Comparison of ENCODE assay signal across 8 cellular contexts in the genomic region with DNA sequence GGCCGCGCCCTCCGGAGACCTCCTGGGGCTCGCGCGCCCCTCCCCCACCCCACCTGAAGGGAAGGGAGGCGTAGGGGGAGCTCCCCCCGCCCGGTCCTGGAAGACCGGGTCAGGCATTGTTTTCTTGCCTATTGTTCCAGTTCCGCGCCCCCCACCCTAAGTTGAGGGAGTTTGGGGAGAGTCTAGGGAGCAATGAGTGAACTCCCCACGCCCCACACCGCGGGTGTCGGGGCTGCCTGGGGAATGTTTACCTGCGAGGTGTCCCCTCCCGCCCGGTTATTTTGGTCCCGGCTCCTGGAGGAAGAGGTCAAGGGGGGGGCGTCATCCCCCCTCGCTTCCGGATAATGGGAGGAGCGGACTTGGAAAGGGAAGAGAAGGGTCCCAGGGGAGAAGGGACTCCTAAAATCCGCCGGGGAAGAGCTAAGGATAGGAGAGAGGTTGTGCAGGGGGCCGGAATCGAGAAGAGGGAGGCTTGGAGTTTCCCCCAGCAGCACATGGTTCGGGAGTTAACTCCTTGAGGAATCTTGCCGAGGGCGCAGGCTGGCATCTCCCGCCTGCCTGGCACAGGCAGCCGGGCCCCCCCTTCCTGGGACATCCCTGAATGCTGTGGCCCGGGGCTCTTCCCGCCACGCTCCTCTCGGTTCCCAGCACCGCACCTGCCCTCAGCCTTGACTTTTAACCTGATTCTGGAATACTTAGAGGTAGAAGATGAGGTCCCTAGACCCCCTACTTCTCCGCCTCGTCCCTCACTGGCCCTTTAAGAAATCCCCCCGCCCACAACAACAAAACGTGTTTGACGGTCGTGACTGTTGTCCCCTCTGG. TPM values are rescaled to one million over a fixed set of nuclear protein-coding genes. Genes with fewer than 3 reads are reported as not detected.
DNase-seq lines count a peak whose midpoint lies in the region; ATAC-seq and TF ChIP-seq lines count a peak whose summit lies in the region.

No MANE protein-coding gene starts in this region.

- H3K9me3 Mint-ChIP-seq in activated T-cell treated with anti-CD3 and anti-CD28 coated beads, Interleukin-2, amount 50 U/mL, for 72 hours = no peaks in the 10 kb centered on the region
- no peaks in the 10 kb centered on the region for H3K9me3 Mint-ChIP-seq in nephron progenitor cell

- H3K27me3 Mint-ChIP-seq in activated T-cell treated with anti-CD3 and anti-CD28 coated beads, Interleukin-2, amount 50 U/mL, for 72 hours (ENCODE audit: low read depth) = no peaks in the 10 kb centered on the region
- H3K27me3 Mint-ChIP-seq in nephron progenitor cell (ENCODE audit: low read depth, poor library complexity) = peaks cover 36% of the 10 kb centered on the region

- H3K36me3 ChIP-seq in vagina = peaks cover 0 to 10% of the 10 kb centered on the region in 2 donors

- H3K36me3 Mint-ChIP-seq in activated T-cell treated with anti-CD3 and anti-CD28 coated beads, Interleukin-2, amount 50 U/mL, for 72 hours (ENCODE audit: insufficient read depth in 2 of 2) = peaks cover 19 to 32% of the 10 kb centered on the region in 2 donors
- H3K36me3 Mint-ChIP-seq in nephron progenitor cell (ENCODE audit: low read depth) = peaks cover 15% of the 10 kb centered on the region

- H3K27me3 ChIP-seq in vagina = no peaks in the 10 kb centered on the region

- peaks cover 53% of the 10 kb centered on the region for H3K4me1 Mint-ChIP-seq in activated T-cell treated with anti-CD3 and anti-CD28 coated beads, Interleukin-2, amount 50 U/mL, for 72 hours (ENCODE audit: low read depth)
- peaks cover 77% of the 10 kb centered on the region for H3K4me1 Mint-ChIP-seq in nephron progenitor cell

- TF ChIP-seq CTCF in fibroblast of the aortic adventitia (IDR thresholded peaks at IDR 0.05; ENCODE audit: insufficient read depth, low read length) (no peak), nephron progenitor cell (IDR thresholded peaks at IDR 0.05) (no peak), vagina (IDR thresholded peaks at IDR 0.05) (no peak)

- no peaks in the 10 kb centered on the region for H3K9me3 ChIP-seq in vagina

- DNase-seq in ELR (ENCODE audit: low read depth) (peak; percentile 47), NCI-H345 (lab: John Stamatoyannopoulos, UW) (peak; percentile 32), fibroblast of the aortic adventitia (ENCODE audit: low read depth) (peak; percentile 45), nephron progenitor cell (peak; percentile 49), vagina (ENCODE audit: extremely low spot score in 2 of 2) (no peak), SHP77 treated with DMSO at 0.1 percent for 48 hours (lab: John Stamatoyannopoulos, UW) (no peak)
- DNase-seq in activated T-cell treated with anti-CD3 and anti-CD28 coated beads, Interleukin-2, amount 50 U/mL, for 72 hours = peak; percentile 25 to 35

- ATAC-seq in activated T-cell treated with anti-CD3 and anti-CD28 coated beads, Interleukin-2, amount 50 U/mL, for 72 hours (replicated peaks in 1 of 2) = no peak
- no peak for ATAC-seq in HG02884 (IDR thresholded peaks at IDR 0.05; ENCODE audit: unreplicated experiment)

- TF ChIP-seq POLR2A in vagina (IDR thresholded peaks at IDR 0.05) = no peak

- H3K4me1 ChIP-seq in vagina = peaks cover 46% of the 10 kb centered on the region

- intact Hi-C loops in vagina (cut with DNase I) = no loop called here

- H3K4me3 ChIP-seq in fibroblast of the aortic adventitia (ENCODE audit: low read depth, low read length) (peak overlapping the region; percentile 75), vagina (peak overlapping the region; percentile 92 to 97)

- H3K27ac Mint-ChIP-seq in activated T-cell treated with anti-CD3 and anti-CD28 coated beads, Interleukin-2, amount 50 U/mL, for 72 hours = peak overlapping the region; percentile 84
- peak overlapping the region; percentile 17 for H3K27ac Mint-ChIP-seq in nephron progenitor cell

- peak overlapping the region; percentile 98 for H3K27ac ChIP-seq in vagina

- peak overlapping the region; percentile 92 to 95 for H3K4me3 Mint-ChIP-seq in activated T-cell treated with anti-CD3 and anti-CD28 coated beads, Interleukin-2, amount 50 U/mL, for 72 hours
- peak overlapping the region; percentile 93 for H3K4me3 Mint-ChIP-seq in nephron progenitor cell

RNA-seq across cellular contexts. Expression of gene MLLT6, which starts 0.9 kb away (rescaled TPM):
- total RNA-seq in activated T-cell treated with anti-CD3 and anti-CD28 coated beads, Interleukin-2, amount 50 U/mL, for 72 hours = 100 to 1,000 TPM; 251 to 263 TPM
- total RNA-seq in fibroblast of the aortic adventitia (ENCODE audit: low replicate concordance) = 19.1 and 38.7 TPM in 2 replicates
- total RNA-seq in vagina = 70.2 TPM

RNA-seq across cellular contexts. Expression of gene CISD3, which starts 24.1 kb away (rescaled TPM):
- total RNA-seq in activated T-cell treated with anti-CD3 and anti-CD28 coated beads, Interleukin-2, amount 50 U/mL, for 72 hours = 10 to 100 TPM; 25.5 to 27.8 TPM
- 3.4 and 6.5 TPM in 2 replicates for total RNA-seq in fibroblast of the aortic adventitia (ENCODE audit: low replicate concordance)
- 12.8 TPM for total RNA-seq in vagina

RNA-seq across cellular contexts. Expression of gene EPOP, which starts 31.3 kb away (rescaled TPM):
- total RNA-seq in activated T-cell treated with anti-CD3 and anti-CD28 coated beads, Interleukin-2, amount 50 U/mL, for 72 hours = 10 to 100 TPM; 30.3 to 37.4 TPM
- total RNA-seq in fibroblast of the aortic adventitia (ENCODE audit: low replicate concordance) (0.99 and 5.0 TPM in 2 replicates), vagina (0.98 TPM)

RNA-seq across cellular contexts. Expression of gene PCGF2, which starts 42.1 kb away (rescaled TPM):
- 1 to 10 TPM; 2.7 to 7.7 TPM for total RNA-seq in activated T-cell treated with anti-CD3 and anti-CD28 coated beads, Interleukin-2, amount 50 U/mL, for 72 hours
- total RNA-seq in fibroblast of the aortic adventitia (ENCODE audit: low replicate concordance) (2.9 and 4.8 TPM in 2 replicates), vagina (25.8 TPM)

RNA-seq across cellular contexts. Expression of gene PSMB3, which starts 46.5 kb away (rescaled TPM):
- total RNA-seq in activated T-cell treated with anti-CD3 and anti-CD28 coated beads, Interleukin-2, amount 50 U/mL, for 72 hours = 100 to 1,000 TPM; 182 to 190 TPM
- total RNA-seq in fibroblast of the aortic adventitia (ENCODE audit: low replicate concordance) = 78.7 and 293 TPM in 2 replicates
- 193 TPM for total RNA-seq in vagina

Comparison
In these comparisons a context has a peak if more than half of its experiments do, and no peak if none do; other contexts are left out.
1. DNase-seq: peak in ELR (single experiment), NCI-H345 (single experiment), activated T-cell treated with anti-CD3 and anti-CD28 coated beads, Interleukin-2, amount 50 U/mL, for 72 hours (2 of 2), fibroblast of the aortic adventitia (single experiment) and nephron progenitor cell (single experiment); none in vagina (0 of 2) and SHP77 treated with DMSO at 0.1 percent for 48 hours (single experiment).